Comparison of ENCODE assay signal across 30 cellular contexts in the genomic region with DNA sequence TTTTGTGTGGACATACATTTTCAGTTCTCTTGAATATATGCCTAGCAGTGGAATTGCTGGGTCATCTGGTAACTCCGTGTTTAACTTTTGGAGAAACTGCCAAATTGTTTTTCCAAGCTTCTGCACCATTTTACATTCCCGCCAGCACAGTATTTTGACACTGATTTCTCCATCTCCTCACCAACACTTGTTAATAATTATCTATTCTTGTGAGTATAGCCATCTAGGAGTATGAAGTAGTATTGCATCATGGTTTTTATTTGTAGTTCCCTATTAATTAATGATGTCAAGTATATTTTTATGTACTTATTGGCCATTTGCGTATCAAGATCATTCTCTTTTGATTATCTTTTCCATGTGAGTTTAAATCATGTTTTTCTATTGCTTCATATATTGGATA.
"Had no signal": no experiment of that assay in that cellular context is flagged by ENCODE, and none has a peak within 500 bp of the region (broad histone marks: within the 10 kb centered on the region; RNA-seq: fewer than 3 reads in every experiment).

No MANE protein-coding gene starts in this region.

- H3K27ac ChIP-seq: body of pancreas, esophagus muscularis mucosa, foreskin keratinocyte, gastrocnemius medialis, heart left ventricle, VCaP had no signal

- H3K4me3 ChIP-seq: body of pancreas, esophagus muscularis mucosa, gastrocnemius medialis, heart left ventricle had no signal

- FAIRE-seq: colon had no signal

- H3K27me3 ChIP-seq: body of pancreas, esophagus muscularis mucosa, foreskin keratinocyte, gastrocnemius medialis, heart left ventricle had no signal

- H3K4me1 ChIP-seq: body of pancreas, esophagus muscularis mucosa, foreskin keratinocyte, gastrocnemius medialis, heart left ventricle had no signal

- H3K9me3 ChIP-seq: body of pancreas, esophagus muscularis mucosa, gastrocnemius medialis, heart left ventricle had no signal

- DNase-seq: activated B cell treated with CpG ODN at 0.5 μM for 24 hours; activated CD4-positive, alpha-beta T cell treated with anti-CD3 and anti-CD28 coated beads for 48 hours; activated CD4-positive, alpha-beta T cell treated with anti-CD3 and anti-CD28 coated beads, Interleukin-2, amount 50 U/mL, for 1 hour; activated CD4-positive, alpha-beta T cell treated with anti-CD3 and anti-CD28 coated beads, Interleukin-2, amount 50 U/mL, for 48 hours; activated CD8-positive, alpha-beta memory T cell treated with anti-CD3 and anti-CD28 coated beads for 24 hours; activated CD8-positive, alpha-beta T cell treated with anti-CD3 and anti-CD28 coated beads for 36 hours; activated effector memory CD4-positive, alpha-beta T cell treated with Interleukin-2 at 50 U/mL for 16 hours; activated gamma-delta T cell treated with Interleukin-2 at 50 U/mL for 16 hours; activated naive CD4-positive, alpha-beta T cell treated with anti-CD3 and anti-CD28 coated beads, Interleukin-2, amount 50 U/mL, for 16 hours; activated naive CD4-positive, alpha-beta T cell treated with Interleukin-2 at 50 U/mL for 16 hours; activated T-cell treated with anti-CD3 and anti-CD28 coated beads, Interleukin-2, amount 50 U/mL, for 4 hours; amygdala; aorta; body of pancreas; caudate nucleus; cortex of kidney; dermis blood vessel endothelial cell; effector CD4-positive, alpha-beta T cell; effector memory CD8-positive, alpha-beta T cell; erythroblast; foreskin keratinocyte; gastrocnemius medialis; glutamatergic neuron; heart left ventricle; T-helper 2 cell had no signal

- H3K36me3 ChIP-seq: esophagus muscularis mucosa, gastrocnemius medialis, heart left ventricle had no signal

- ATAC-seq: activated CD4-positive, CD25-positive, alpha-beta regulatory T cell treated with anti-CD3 and anti-CD28 coated beads, Interleukin-2, amount 50 U/mL, for 24 hours; activated CD8-positive, alpha-beta T cell treated with anti-CD3 and anti-CD28 coated beads for 36 hours; activated T-cell treated with anti-CD3 and anti-CD28 coated beads, Interleukin-2, amount 50 U/mL, for 4 hours; activated T-helper 17 cell treated with anti-CD3 and anti-CD28 coated beads, Interleukin-2, amount 50 U/mL, for 72 hours; body of pancreas; effector memory CD8-positive, alpha-beta T cell; foreskin keratinocyte; gastrocnemius medialis; heart left ventricle had no signal
